ENCODE assay signal across 20 cellular contexts in genomic region chr3:194517333-194517732, GRCh38. TPM values are rescaled to one million over a fixed set of nuclear protein-coding genes. Genes with fewer than 3 reads are reported as not detected.
DNase-seq lines count a peak whose midpoint lies in the region; ATAC-seq, FAIRE-seq and TF ChIP-seq lines count a peak whose summit lies in the region.
"Had no signal": no experiment of that assay in that cellular context is flagged by ENCODE, and none has a peak within 500 bp of the region (broad histone marks: within the 10 kb centered on the region; RNA-seq: fewer than 3 reads in every experiment).

No MANE protein-coding gene starts in this region.

- no peak overlapping the region for H2BK15ac ChIP-seq in neuronal stem cell (ENCODE audit: low read length)

- H3K79me1 ChIP-seq in neuronal stem cell (ENCODE audit: low read depth, low read length), result no peaks in the 10 kb centered on the region

- no peak overlapping the region for H3K4me3 Mint-ChIP-seq in activated T-helper 2 cell treated with anti-CD3 and anti-CD28 coated beads, Interferon-gamma antibody, Interleukin-2, Interleukin-4, amounts not matched to agents 10 μg/mL and 5 μg/mL and 100 μg/mL, durations not matched to agents 14 hours and 24 hours and 36 hours (ENCODE audit: low read depth)
- H3K4me3 Mint-ChIP-seq: B cell; CD14-positive monocyte; CD8-positive, alpha-beta memory T cell had no signal

- H3K27ac Mint-ChIP-seq in activated T-helper 2 cell treated with anti-CD3 and anti-CD28 coated beads, Interferon-gamma antibody, Interleukin-2, Interleukin-4, amounts not matched to agents 10 μg/mL and 5 μg/mL and 100 μg/mL, durations not matched to agents 14 hours and 24 hours and 36 hours, result no peak overlapping the region
- H3K27ac Mint-ChIP-seq: B cell; CD14-positive monocyte; CD8-positive, alpha-beta memory T cell had no signal

- no peak overlapping the region for H3K14ac ChIP-seq in neuronal stem cell (ENCODE audit: low read length)

- H3K79me2 ChIP-seq in keratinocyte (ENCODE audit: control insufficient read depth, insufficient read depth, low read length), result no peaks in the 10 kb centered on the region

- no peaks in the 10 kb centered on the region for H4K20me1 ChIP-seq in keratinocyte (ENCODE audit: control insufficient read depth, extremely low read depth, insufficient read depth, low read length)

- H2BK120ac ChIP-seq in neuronal stem cell (ENCODE audit: low read depth, low read length), result no peak overlapping the region

- peaks cover 8% of the 10 kb centered on the region for H3K27me3 Mint-ChIP-seq in activated T-helper 2 cell treated with anti-CD3 and anti-CD28 coated beads, Interferon-gamma antibody, Interleukin-2, Interleukin-4, amounts not matched to agents 10 μg/mL and 5 μg/mL and 100 μg/mL, durations not matched to agents 14 hours and 24 hours and 36 hours (ENCODE audit: low read depth)
- H3K27me3 Mint-ChIP-seq: B cell had no signal

- H3K4me1 Mint-ChIP-seq in activated T-helper 2 cell treated with anti-CD3 and anti-CD28 coated beads, Interferon-gamma antibody, Interleukin-2, Interleukin-4, amounts not matched to agents 10 μg/mL and 5 μg/mL and 100 μg/mL, durations not matched to agents 14 hours and 24 hours and 36 hours (ENCODE audit: low read depth), result peaks cover 29% of the 10 kb centered on the region
- H3K4me1 Mint-ChIP-seq: B cell, CD14-positive monocyte had no signal

- TF ChIP-seq CTCF in VCaP (conservative IDR thresholded peaks at IDR 0.05) (no peak), keratinocyte (optimal IDR thresholded peaks at IDR 0.05 in 1 of 3, IDR thresholded peaks at IDR 0.05 in 1 of 3, conservative IDR thresholded peaks at IDR 0.05 in 1 of 3; ENCODE audit: extremely low read depth in 1 of 3, insufficient read depth in 2 of 3, low read length in 3 of 3) (no peak), kidney (IDR thresholded peaks at IDR 0.05; ENCODE audit: borderline replicate concordance, extremely low read depth, insufficient read depth) (no peak)

- peaks cover 36% of the 10 kb centered on the region for H3K9me3 Mint-ChIP-seq in activated T-helper 2 cell treated with anti-CD3 and anti-CD28 coated beads, Interferon-gamma antibody, Interleukin-2, Interleukin-4, amounts not matched to agents 10 μg/mL and 5 μg/mL and 100 μg/mL, durations not matched to agents 14 hours and 24 hours and 36 hours
- H3K9me3 Mint-ChIP-seq: CD8-positive, alpha-beta memory T cell had no signal

- H3K4me1 ChIP-seq in keratinocyte (ENCODE audit: control insufficient read depth, extremely low read depth, insufficient read depth, low read length), result peaks cover 21% of the 10 kb centered on the region
- peaks cover 0 to 1% of the 10 kb centered on the region in 2 donors for H3K4me1 ChIP-seq in neuronal stem cell (ENCODE audit: control insufficient read depth in 2 of 2, insufficient read depth in 1 of 2, low read depth in 1 of 2, low read length in 2 of 2)
- H3K4me1 ChIP-seq in kidney (ENCODE audit: control insufficient read depth in 1 of 2, insufficient read depth in 1 of 2, low read depth in 1 of 2, low read length in 2 of 2), result peaks cover 10 to 11% of the 10 kb centered on the region in 2 donors

- no peaks in the 10 kb centered on the region for H3K9me3 ChIP-seq in keratinocyte (ENCODE audit: control insufficient read depth, low read depth, low read length)
- peaks cover 0 to 2% of the 10 kb centered on the region in 2 donors for H3K9me3 ChIP-seq in neuronal stem cell (replicated peaks in 1 of 2; ENCODE audit: control insufficient read depth in 2 of 2, insufficient read depth in 1 of 2, low read depth in 1 of 2, low read length in 2 of 2)
- H3K9me3 ChIP-seq in kidney (ENCODE audit: control insufficient read depth in 1 of 2, low read length in 2 of 2), result no peaks in the 10 kb centered on the region
- H3K9me3 ChIP-seq: SK-N-SH had no signal

- H4K8ac ChIP-seq in neuronal stem cell (ENCODE audit: low read depth, low read length), result no peak overlapping the region

- H3K27ac ChIP-seq in VCaP, result peak overlapping the region; percentile 16; the same call in 1 of the 2 replicates
- H3K27ac ChIP-seq in keratinocyte (ENCODE audit: control insufficient read depth, insufficient read depth, low read length), result no peak overlapping the region
- no peak overlapping the region for H3K27ac ChIP-seq in neuronal stem cell (replicated peaks; ENCODE audit: low read length)
- no peak overlapping the region for H3K27ac ChIP-seq in kidney (ENCODE audit: low read depth in 2 of 2, low read length in 2 of 2)

- H3K4ac ChIP-seq in neuronal stem cell (ENCODE audit: low read length), result no peak overlapping the region

- H2AK5ac ChIP-seq in neuronal stem cell (ENCODE audit: low read depth, low read length), result no peak overlapping the region

- intact Hi-C loops in kidney (cut with DNase I), result no loop called here
- intact Hi-C loops in activated T-helper 2 cell treated with anti-CD3 and anti-CD28 coated beads, Interferon-gamma antibody, Interleukin-2, Interleukin-4, amounts not matched to agents 10 μg/mL and 5 μg/mL and 100 μg/mL, durations not matched to agents 14 hours and 24 hours and 36 hours (cut with micrococcal nuclease), result no loop called here

- H3K4me2 ChIP-seq in keratinocyte (ENCODE audit: control insufficient read depth, extremely low read depth, insufficient read depth, low read depth, low read length) (no peak overlapping the region), neuronal stem cell (ENCODE audit: insufficient read depth, low read length, poor library complexity, severe bottlenecking) (no peak overlapping the region)
- H3K4me2 ChIP-seq: SK-N-SH had no signal

- no peaks in the 10 kb centered on the region for H3K9me1 ChIP-seq in keratinocyte (ENCODE audit: control insufficient read depth, extremely low read depth, insufficient read depth, low read length)

- no peak overlapping the region for H3K23ac ChIP-seq in neuronal stem cell (ENCODE audit: low read depth, low read length, poor library complexity)

- no peak overlapping the region for H4K91ac ChIP-seq in neuronal stem cell (ENCODE audit: low read depth, low read length, poor library complexity)

- H3K18ac ChIP-seq in neuronal stem cell (ENCODE audit: low read length), result peak overlapping the region; percentile 48

- H2BK5ac ChIP-seq in neuronal stem cell (ENCODE audit: low read length), result no peak overlapping the region

- DNase-seq in keratinocyte (ENCODE audit: low read depth, low spot score), result no peak
- no peak for DNase-seq in neuronal stem cell (ENCODE audit: low spot score)
- no peak for DNase-seq in Kasumi-1 (lab: John Stamatoyannopoulos, UW)
- no peak for DNase-seq in kidney
- no peak for DNase-seq in activated T-helper 2 cell treated with anti-CD3 and anti-CD28 coated beads, Interferon-gamma antibody, Interleukin-2, Interleukin-4, amounts not matched to agents 10 μg/mL and 5 μg/mL and 100 μg/mL, durations not matched to agents 14 hours and 24 hours and 36 hours (ENCODE audit: low spot score)
- DNase-seq: CD8-positive, alpha-beta memory T cell; DMS79 treated with DMSO at 0.1 percent for 48 hours; GF-D8; NCI-H1105 treated with DMSO at 0.1 percent for 48 hours; NCI-H2029; NCI-H524 treated with DMSO at 0.1 percent for 48 hours; NCI-H774; SK-N-SH had no signal

- peaks cover 20% of the 10 kb centered on the region for H3K36me3 Mint-ChIP-seq in activated T-helper 2 cell treated with anti-CD3 and anti-CD28 coated beads, Interferon-gamma antibody, Interleukin-2, Interleukin-4, amounts not matched to agents 10 μg/mL and 5 μg/mL and 100 μg/mL, durations not matched to agents 14 hours and 24 hours and 36 hours (ENCODE audit: low read depth)
- H3K36me3 Mint-ChIP-seq: CD14-positive monocyte; CD8-positive, alpha-beta memory T cell had no signal

- ATAC-seq in GM21825 (IDR thresholded peaks at IDR 0.05; ENCODE audit: unreplicated experiment), result no peak
- ATAC-seq: K562 had no signal

- H3K27me3 ChIP-seq in keratinocyte (ENCODE audit: control insufficient read depth, extremely low read depth, insufficient read depth, low read length) (no peaks in the 10 kb centered on the region), neuronal stem cell (ENCODE audit: control insufficient read depth in 3 of 3, insufficient read depth in 3 of 3, low read depth in 1 of 3, low read length in 3 of 3) (peaks cover 0 to 10% (median 0%) of the 10 kb centered on the region in 3 experiments)

- no peak overlapping the region for H3K4me3 ChIP-seq in keratinocyte (ENCODE audit: control insufficient read depth in 2 of 3, extremely low read depth in 1 of 3, insufficient read depth in 2 of 3, low read depth in 1 of 3, low read length in 3 of 3)
- no peak overlapping the region for H3K4me3 ChIP-seq in neuronal stem cell (ENCODE audit: low read length in 2 of 2)
- H3K4me3 ChIP-seq in kidney (ENCODE audit: low read length in 2 of 2), result no peak overlapping the region
- H3K4me3 ChIP-seq: K562 had no signal

- FAIRE-seq in keratinocyte (lab: Jason Lieb, UNC) (no peak), kidney (lab: Jason Lieb, UNC) (no peak)
- FAIRE-seq: GM19239, H54, K562 had no signal

- dilution Hi-C loops in keratinocyte (cut with MboI; ENCODE audit: extremely low pct_ligation_motif_present, low sequenced_read_pairs), result no loop called here

- H3K9ac ChIP-seq in keratinocyte (ENCODE audit: control insufficient read depth, extremely low read depth, insufficient read depth, low read length), result no peak overlapping the region
- H3K9ac ChIP-seq in neuronal stem cell (ENCODE audit: low read depth, low read length, poor library complexity), result no peak overlapping the region
- H3K9ac ChIP-seq in kidney (ENCODE audit: low read length in 2 of 2), result no peak overlapping the region
- H3K9ac ChIP-seq: SK-N-SH had no signal

- no CpG with 5 or more reads among the region's 6 CpGs for WGBS in neuronal stem cell (ENCODE audit: extremely low coverage in 2 of 2, insufficient read length in 2 of 2, insufficient replicate concordance in 1 of 2), 2 donors

- H2AFZ ChIP-seq in keratinocyte (ENCODE audit: control insufficient read depth, low read length) (peak overlapping the region; percentile 10), neuronal stem cell (ENCODE audit: low read length) (no peak overlapping the region)

- no peaks in the 10 kb centered on the region for H3K36me3 ChIP-seq in keratinocyte (ENCODE audit: control insufficient read depth in 2 of 2, extremely low read depth in 1 of 2, insufficient read depth in 2 of 2, low read length in 2 of 2)
- H3K36me3 ChIP-seq in neuronal stem cell (replicated peaks in 1 of 2; ENCODE audit: control insufficient read depth in 2 of 2, insufficient read depth in 2 of 2, low read length in 2 of 2), result no peaks in the 10 kb centered on the region
- no peaks in the 10 kb centered on the region for H3K36me3 ChIP-seq in kidney (ENCODE audit: control insufficient read depth in 1 of 2, insufficient read depth in 2 of 2, low read length in 2 of 2)

- no peak overlapping the region for H2BK12ac ChIP-seq in neuronal stem cell (ENCODE audit: low read length)

RNA-seq across cellular contexts. Expression of gene ATP13A3, which starts 30.5 kb away (rescaled TPM):
- polyA plus RNA-seq in keratinocyte (55.9 to 103 TPM (median 85.5 TPM) in 3 replicates), kidney (ENCODE audit: insufficient read depth, low read depth, low replicate concordance) (15.3 TPM)
- polyA plus RNA-seq in keratinocyte (2011; ENCODE audit: low read depth), result 19.2 TPM
- 30.8 and 63.9 TPM in 2 replicates for polyA plus RNA-seq in keratinocyte (2011; cell fraction: cytosol; rRNA removed)
- 61.4 and 85.2 TPM in 2 replicates for polyA plus RNA-seq in keratinocyte (2011; cell fraction: nucleus; rRNA removed)
- polyA plus RNA-seq in keratinocyte (2012; ENCODE audit: low replicate concordance), result 31.5 and 54.5 TPM in 2 replicates
- 35.1 to 247 TPM (median 111 TPM) in 3 replicates for polyA minus RNA-seq in keratinocyte
- polyA minus RNA-seq in keratinocyte (2011; cell fraction: cytosol; rRNA and poly(A)+ RNA removed), result 64.3 TPM
- polyA minus RNA-seq in keratinocyte (2011; cell fraction: nucleus; rRNA and poly(A)+ RNA removed), result 121 and 234 TPM in 2 replicates
- 27.9 TPM for polyA plus RNA-seq in neuronal stem cell (2013, experiment 1 of 2)
- 28.7 TPM for polyA plus RNA-seq in neuronal stem cell (2013, experiment 2 of 2)
- total RNA-seq in kidney, result 103 TPM
- 136 and 150 TPM in 2 replicates for total RNA-seq in activated T-helper 2 cell treated with anti-CD3 and anti-CD28 coated beads, Interferon-gamma antibody, Interleukin-2, Interleukin-4, amounts not matched to agents 10 μg/mL and 5 μg/mL and 100 μg/mL, durations not matched to agents 14 hours and 24 hours and 36 hours
